1 cellular context compared by ENCODE assay signal in the genomic region with DNA sequence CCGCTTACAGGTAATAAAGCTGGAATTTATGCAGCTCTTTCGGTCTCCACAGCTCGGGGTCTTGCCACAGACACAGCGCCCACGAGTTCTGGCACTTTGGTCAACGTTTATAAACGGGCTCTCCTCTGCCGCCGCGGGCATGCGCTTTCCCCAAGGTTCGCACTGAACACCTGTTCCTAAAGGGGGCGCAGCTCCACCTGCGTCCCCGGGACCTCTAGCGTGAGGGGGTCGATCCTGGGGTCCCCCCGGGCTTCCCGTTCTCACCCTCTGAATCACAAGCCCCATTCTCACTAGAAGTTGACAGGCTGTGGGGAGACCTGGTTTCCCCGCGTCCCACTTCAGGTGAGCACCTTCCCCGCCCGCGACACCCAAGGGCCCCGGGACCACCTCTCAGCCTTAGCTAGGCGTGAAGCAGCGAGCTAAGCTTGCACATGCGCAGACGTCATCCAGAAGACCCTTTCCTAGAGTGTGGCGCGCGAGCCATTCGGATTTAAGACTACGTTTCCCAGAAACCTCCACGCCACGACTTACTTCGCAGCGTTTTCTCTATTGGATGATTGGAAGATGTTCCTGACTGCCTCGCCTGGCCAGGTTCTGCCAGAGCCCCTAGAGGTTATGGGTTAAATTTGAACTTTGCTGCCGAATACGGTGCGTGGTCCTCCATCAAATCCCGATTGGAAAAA.
TF ChIP-seq lines count a peak whose summit lies in the region.

No MANE protein-coding gene starts in this region.

TF ChIP-seq in HepG2, 621 proteins besides CTCF, POLR2A, EP300 and RAD21 (continued from another document and continues in another):
- TF ChIP-seq ZNF318 (CRISPR knock-in tag; IDR thresholded peaks at IDR 0.05) (no peak), ELF4 (CRISPR knock-in tag; IDR thresholded peaks at IDR 0.05; ENCODE audit: borderline replicate concordance) (no peak), SETDB1 (CRISPR knock-in tag; IDR thresholded peaks at IDR 0.05; ENCODE audit: borderline replicate concordance) (no peak), ZNF160 (CRISPR knock-in tag; IDR thresholded peaks at IDR 0.05) (0 out of 2 replicates have a peak, but pooled peaks have one; percentile 63), ZNF674 (CRISPR knock-in tag; IDR thresholded peaks at IDR 0.05; ENCODE audit: low read depth) (no peak), MED1 (CRISPR knock-in tag; IDR thresholded peaks at IDR 0.05) (no peak), POLR2G (IDR thresholded peaks at IDR 0.05; ENCODE audit: low read depth, low read length) (peak; percentile 82), ZNF775 (CRISPR knock-in tag; IDR thresholded peaks at IDR 0.05; ENCODE audit: borderline replicate concordance) (no peak), FOXP4 (CRISPR knock-in tag; IDR thresholded peaks at IDR 0.05) (0 out of 2 replicates have a peak, but pooled peaks have one; percentile 8), MIXL1 (CRISPR knock-in tag; IDR thresholded peaks at IDR 0.05) (no peak), CREM (IDR thresholded peaks at IDR 0.05) (peak; percentile 79), CREM (CRISPR knock-in tag; IDR thresholded peaks at IDR 0.05) (no peak), ZBTB26 (CRISPR knock-in tag; IDR thresholded peaks at IDR 0.05; ENCODE audit: borderline replicate concordance) (no peak), ZNF879 (CRISPR knock-in tag; IDR thresholded peaks at IDR 0.05) (no peak), NBN (conservative IDR thresholded peaks at IDR 0.05) (no peak), ZNF354B (CRISPR knock-in tag; IDR thresholded peaks at IDR 0.05) (no peak), SSRP1 (CRISPR knock-in tag; IDR thresholded peaks at IDR 0.05) (no peak), FUBP1 (CRISPR knock-in tag; IDR thresholded peaks at IDR 0.05; ENCODE audit: borderline replicate concordance) (no peak), CREB1 (IDR thresholded peaks at IDR 0.05) (peak; percentile 58), CREB1 (CRISPR knock-in tag; IDR thresholded peaks at IDR 0.05) (peak; percentile 89)
- TF ChIP-seq, protein P1, sequence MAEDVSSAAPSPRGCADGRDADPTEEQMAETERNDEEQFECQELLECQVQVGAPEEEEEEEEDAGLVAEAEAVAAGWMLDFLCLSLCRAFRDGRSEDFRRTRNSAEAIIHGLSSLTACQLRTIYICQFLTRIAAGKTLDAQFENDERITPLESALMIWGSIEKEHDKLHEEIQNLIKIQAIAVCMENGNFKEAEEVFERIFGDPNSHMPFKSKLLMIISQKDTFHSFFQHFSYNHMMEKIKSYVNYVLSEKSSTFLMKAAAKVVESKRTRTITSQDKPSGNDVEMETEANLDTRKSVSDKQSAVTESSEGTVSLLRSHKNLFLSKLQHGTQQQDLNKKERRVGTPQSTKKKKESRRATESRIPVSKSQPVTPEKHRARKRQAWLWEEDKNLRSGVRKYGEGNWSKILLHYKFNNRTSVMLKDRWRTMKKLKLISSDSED (CRISPR knock-in tag; IDR thresholded peaks at IDR 0.05) = no peak
- TF ChIP-seq, protein P2, sequence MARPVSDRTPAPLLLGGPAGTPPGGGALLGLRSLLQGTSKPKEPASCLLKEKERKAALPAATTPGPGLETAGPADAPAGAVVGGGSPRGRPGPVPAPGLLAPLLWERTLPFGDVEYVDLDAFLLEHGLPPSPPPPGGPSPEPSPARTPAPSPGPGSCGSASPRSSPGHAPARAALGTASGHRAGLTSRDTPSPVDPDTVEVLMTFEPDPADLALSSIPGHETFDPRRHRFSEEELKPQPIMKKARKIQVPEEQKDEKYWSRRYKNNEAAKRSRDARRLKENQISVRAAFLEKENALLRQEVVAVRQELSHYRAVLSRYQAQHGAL (CRISPR knock-in tag; IDR thresholded peaks at IDR 0.05; ENCODE audit: not compliant biosample characterization) = no peak
- TF ChIP-seq, protein P3, sequence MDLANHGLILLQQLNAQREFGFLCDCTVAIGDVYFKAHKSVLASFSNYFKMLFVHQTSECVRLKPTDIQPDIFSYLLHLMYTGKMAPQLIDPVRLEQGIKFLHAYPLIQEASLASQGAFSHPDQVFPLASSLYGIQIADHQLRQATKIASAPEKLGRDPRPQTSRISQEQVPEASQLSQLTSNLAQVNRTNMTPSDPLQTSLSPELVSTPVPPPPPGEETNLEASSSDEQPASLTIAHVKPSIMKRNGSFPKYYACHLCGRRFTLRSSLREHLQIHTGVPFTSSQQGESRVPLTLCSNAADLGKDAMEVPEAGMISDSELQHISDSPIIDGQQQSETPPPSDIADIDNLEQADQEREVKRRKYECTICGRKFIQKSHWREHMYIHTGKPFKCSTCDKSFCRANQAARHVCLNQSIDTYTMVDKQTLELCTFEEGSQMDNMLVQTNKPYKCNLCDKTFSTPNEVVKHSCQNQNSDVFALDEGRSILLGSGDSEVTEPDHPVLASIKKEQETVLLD (CRISPR knock-in tag; IDR thresholded peaks at IDR 0.05; ENCODE audit: low read depth) = no peak
- TF ChIP-seq, protein P4, sequence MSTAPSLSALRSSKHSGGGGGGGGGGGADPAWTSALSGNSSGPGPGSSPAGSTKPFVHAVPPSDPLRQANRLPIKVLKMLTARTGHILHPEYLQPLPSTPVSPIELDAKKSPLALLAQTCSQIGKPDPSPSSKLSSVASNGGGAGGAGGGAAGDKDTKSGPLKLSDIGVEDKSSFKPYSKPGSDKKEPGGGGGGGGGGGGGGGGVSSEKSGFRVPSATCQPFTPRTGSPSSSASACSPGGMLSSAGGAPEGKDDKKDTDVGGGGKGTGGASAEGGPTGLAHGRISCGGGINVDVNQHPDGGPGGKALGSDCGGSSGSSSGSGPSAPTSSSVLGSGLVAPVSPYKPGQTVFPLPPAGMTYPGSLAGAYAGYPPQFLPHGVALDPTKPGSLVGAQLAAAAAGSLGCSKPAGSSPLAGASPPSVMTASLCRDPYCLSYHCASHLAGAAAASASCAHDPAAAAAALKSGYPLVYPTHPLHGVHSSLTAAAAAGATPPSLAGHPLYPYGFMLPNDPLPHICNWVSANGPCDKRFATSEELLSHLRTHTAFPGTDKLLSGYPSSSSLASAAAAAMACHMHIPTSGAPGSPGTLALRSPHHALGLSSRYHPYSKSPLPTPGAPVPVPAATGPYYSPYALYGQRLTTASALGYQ (CRISPR knock-in tag; IDR thresholded peaks at IDR 0.05) = no peak
- TF ChIP-seq, protein P5, sequence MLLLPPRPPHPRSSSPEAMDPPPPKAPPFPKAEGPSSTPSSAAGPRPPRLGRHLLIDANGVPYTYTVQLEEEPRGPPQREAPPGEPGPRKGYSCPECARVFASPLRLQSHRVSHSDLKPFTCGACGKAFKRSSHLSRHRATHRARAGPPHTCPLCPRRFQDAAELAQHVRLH (CRISPR knock-in tag; IDR thresholded peaks at IDR 0.05; ENCODE audit: borderline replicate concordance, low read depth) = peak; percentile 35; the same call in 1 of the 2 replicates
- TF ChIP-seq, protein P6, sequence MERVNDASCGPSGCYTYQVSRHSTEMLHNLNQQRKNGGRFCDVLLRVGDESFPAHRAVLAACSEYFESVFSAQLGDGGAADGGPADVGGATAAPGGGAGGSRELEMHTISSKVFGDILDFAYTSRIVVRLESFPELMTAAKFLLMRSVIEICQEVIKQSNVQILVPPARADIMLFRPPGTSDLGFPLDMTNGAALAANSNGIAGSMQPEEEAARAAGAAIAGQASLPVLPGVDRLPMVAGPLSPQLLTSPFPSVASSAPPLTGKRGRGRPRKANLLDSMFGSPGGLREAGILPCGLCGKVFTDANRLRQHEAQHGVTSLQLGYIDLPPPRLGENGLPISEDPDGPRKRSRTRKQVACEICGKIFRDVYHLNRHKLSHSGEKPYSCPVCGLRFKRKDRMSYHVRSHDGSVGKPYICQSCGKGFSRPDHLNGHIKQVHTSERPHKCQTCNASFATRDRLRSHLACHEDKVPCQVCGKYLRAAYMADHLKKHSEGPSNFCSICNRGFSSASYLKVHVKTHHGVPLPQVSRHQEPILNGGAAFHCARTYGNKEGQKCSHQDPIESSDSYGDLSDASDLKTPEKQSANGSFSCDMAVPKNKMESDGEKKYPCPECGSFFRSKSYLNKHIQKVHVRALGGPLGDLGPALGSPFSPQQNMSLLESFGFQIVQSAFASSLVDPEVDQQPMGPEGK (CRISPR knock-in tag; IDR thresholded peaks at IDR 0.05) = peak; percentile 40; the same call in 1 of the 2 replicates
